11 cellular contexts compared by ENCODE assay signal in the genomic region with DNA sequence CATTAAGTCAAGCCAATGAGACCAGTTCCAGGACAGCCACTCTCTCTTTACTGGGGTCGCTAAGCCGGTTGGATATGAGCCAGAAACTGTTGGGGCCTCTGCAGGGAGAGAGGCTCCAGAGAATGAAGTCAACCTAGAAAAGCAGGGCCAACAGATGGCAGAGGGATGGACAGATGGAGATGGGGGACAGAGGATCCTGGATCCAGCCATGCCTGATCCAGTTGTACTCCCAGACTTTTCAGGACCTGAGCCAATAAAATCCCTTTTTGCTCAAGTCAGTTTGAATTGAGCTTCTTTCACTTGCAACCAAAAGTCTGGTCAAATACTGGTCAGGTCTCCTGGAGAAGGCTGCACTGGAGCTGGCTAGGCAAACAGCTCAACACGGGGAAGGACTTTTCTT. TPM values are rescaled to one million over a fixed set of nuclear protein-coding genes. Genes with fewer than 3 reads are reported as not detected.
A peak's percentile ranks its signal among the peaks of the same experiment; 100 is the strongest.
DNase-seq lines count a peak whose midpoint lies in the region; ATAC-seq and TF ChIP-seq lines count a peak whose summit lies in the region.
"Had no signal": no experiment of that assay in that cellular context is flagged by ENCODE, and none has a peak within 500 bp of the region (broad histone marks: within the 10 kb centered on the region; RNA-seq: fewer than 3 reads in every experiment).

No MANE protein-coding gene starts in this region.

- intact Hi-C loops in activated CD4-positive, alpha-beta T cell treated with anti-CD3 and anti-CD28 coated beads for 36 hours (cut with DNase I, micrococcal nuclease): loop anchor here in 1 of 2 experiments (10.0 kb wide), 1 partner anchor 330 kb away; a partner anchor contains a TSS
- intact Hi-C loops in stomach (cut with DNase I; ENCODE audit: low total_unique reads): no loop called here

- TF ChIP-seq POLR2A in stomach (IDR thresholded peaks at IDR 0.05): no peak

- peaks cover 41% of the 10 kb centered on the region for H3K36me3 Mint-ChIP-seq in activated CD4-positive, alpha-beta T cell treated with anti-CD3 and anti-CD28 coated beads for 36 hours (ENCODE audit: low read depth)
- H3K36me3 Mint-ChIP-seq in activated CD4-positive, alpha-beta memory T cell treated with anti-CD3 and anti-CD28 coated beads, Interleukin-2, amount 10 ng/mL, durations not matched to agents 7 days and 5 days (ENCODE audit: low read depth): peaks cover 51% of the 10 kb centered on the region

- H3K4me1 ChIP-seq in iPS-15b (ENCODE audit: control insufficient read depth, insufficient read depth, low read length) (peaks cover 12% of the 10 kb centered on the region), stomach (peaks cover 37 to 70% (median 60%) of the 10 kb centered on the region in 4 donors)

- H3K27me3 Mint-ChIP-seq in activated CD4-positive, alpha-beta T cell treated with anti-CD3 and anti-CD28 coated beads for 36 hours: peaks cover 6% of the 10 kb centered on the region
- peaks cover 15% of the 10 kb centered on the region for H3K27me3 Mint-ChIP-seq in activated CD4-positive, alpha-beta memory T cell treated with anti-CD3 and anti-CD28 coated beads, Interleukin-2, amount 10 ng/mL, durations not matched to agents 7 days and 5 days

- H3K36me3 ChIP-seq in iPS-15b (ENCODE audit: control insufficient read depth, insufficient read depth, low read length): peaks cover 16% of the 10 kb centered on the region
- peaks cover 0 to 21% (median 10%) of the 10 kb centered on the region in 4 donors for H3K36me3 ChIP-seq in stomach
- H3K36me3 ChIP-seq: right atrium auricular region had no signal

- no peak for TF ChIP-seq EP300 in stomach (IDR thresholded peaks at IDR 0.05)

- H3K27me3 ChIP-seq in iPS-15b (ENCODE audit: control insufficient read depth, insufficient read depth, low read length) (no peaks in the 10 kb centered on the region), stomach (peaks cover 0 to 3% (median 0%) of the 10 kb centered on the region in 3 donors)
- H3K27me3 ChIP-seq: right atrium auricular region had no signal

- H3K4me1 Mint-ChIP-seq in activated CD4-positive, alpha-beta T cell treated with anti-CD3 and anti-CD28 coated beads for 36 hours: peaks cover 39% of the 10 kb centered on the region
- H3K4me1 Mint-ChIP-seq in activated CD4-positive, alpha-beta memory T cell treated with anti-CD3 and anti-CD28 coated beads, Interleukin-2, amount 10 ng/mL, durations not matched to agents 7 days and 5 days: peaks cover 61% of the 10 kb centered on the region

- TF ChIP-seq CTCF in stomach (IDR thresholded peaks at IDR 0.05): no peak

- no peaks in the 10 kb centered on the region for H3K9me3 Mint-ChIP-seq in activated CD4-positive, alpha-beta T cell treated with anti-CD3 and anti-CD28 coated beads for 36 hours (ENCODE audit: low read depth)
- no peaks in the 10 kb centered on the region for H3K9me3 Mint-ChIP-seq in activated CD4-positive, alpha-beta memory T cell treated with anti-CD3 and anti-CD28 coated beads, Interleukin-2, amount 10 ng/mL, durations not matched to agents 7 days and 5 days

- no peak overlapping the region for H3K9ac ChIP-seq in iPS-15b (ENCODE audit: low read depth, low read length)

- peak overlapping the region; percentile 89 for H3K4me3 Mint-ChIP-seq in activated CD4-positive, alpha-beta T cell treated with anti-CD3 and anti-CD28 coated beads for 36 hours
- peak overlapping the region; percentile 31 for H3K4me3 Mint-ChIP-seq in activated CD4-positive, alpha-beta memory T cell treated with anti-CD3 and anti-CD28 coated beads, Interleukin-2, amount 10 ng/mL, durations not matched to agents 7 days and 5 days

- H3K27ac ChIP-seq in stomach: peak overlapping the region; percentile 82 to 94 (median 86)
- H3K27ac ChIP-seq: right atrium auricular region had no signal

- WGBS in stomach, 5 donors: 26 to 54% (median 42%) methylated on average over 3 of the region's 3 CpGs

- H3K4me3 ChIP-seq in iPS-15b (ENCODE audit: low read depth, low read length) (peak overlapping the region; percentile 90), stomach (peak overlapping the region in 1 of 4 donors; percentile 79)
- H3K4me3 ChIP-seq: right atrium auricular region had no signal

- ATAC-seq in activated CD4-positive, alpha-beta T cell treated with anti-CD3 and anti-CD28 coated beads for 36 hours: no peak
- ATAC-seq in HG03457 (IDR thresholded peaks at IDR 0.05; ENCODE audit: unreplicated experiment): no peak
- ATAC-seq: stimulated activated naive B cell treated with anti-CD40 and anti-IgM and Interleukin-4, amounts not matched to agents 10 μg/mL and 1 μg/mL and 100 μg/mL, for 72 hours had no signal

- H3K27ac Mint-ChIP-seq in activated CD4-positive, alpha-beta T cell treated with anti-CD3 and anti-CD28 coated beads for 36 hours: no peak overlapping the region
- no peak overlapping the region for H3K27ac Mint-ChIP-seq in activated CD4-positive, alpha-beta memory T cell treated with anti-CD3 and anti-CD28 coated beads, Interleukin-2, amount 10 ng/mL, durations not matched to agents 7 days and 5 days
- H3K27ac Mint-ChIP-seq: stimulated activated naive B cell treated with anti-CD40 and anti-IgM and Interleukin-4, amounts not matched to agents 10 μg/mL and 1 μg/mL and 100 μg/mL, for 72 hours had no signal

- POLR2A ChIA-PET in activated CD4-positive, alpha-beta T cell treated with anti-CD3 and anti-CD28 coated beads for 36 hours (lab: Charles Lee): interaction anchor here (0.6 kb wide), 1 partner anchor 18 kb away, joined by 4 read pairs; no protein-coding TSS in a partner anchor
- POLR2A ChIA-PET in activated CD4-positive, alpha-beta memory T cell treated with anti-CD3 and anti-CD28 coated beads, Interleukin-2, amount 10 ng/mL, durations not matched to agents 7 days and 5 days (lab: Charles Lee): interaction anchor here (1.0 to 1.9 kb wide), 3 partner anchors 11 to 831 kb away, joined by 4 to 6 read pairs (median 5); a partner anchor contains a TSS

- DNase-seq in activated CD4-positive, alpha-beta T cell treated with anti-CD3 and anti-CD28 coated beads for 36 hours: no peak
- DNase-seq in activated CD4-positive, alpha-beta T cell treated with anti-CD3 and anti-CD28 coated beads, Interleukin-2, amount 50 U/mL, for 4 hours: no peak
- DNase-seq in activated CD4-positive, alpha-beta memory T cell treated with anti-CD3 and anti-CD28 coated beads, Interleukin-2, amount 10 ng/mL, durations not matched to agents 7 days and 5 days: no peak
- DNase-seq in stomach (no peak), OCI-M2 (lab: John Stamatoyannopoulos, UW; ENCODE audit: unreplicated experiment) (no peak), GM03348 (ENCODE audit: low spot score) (no peak)
- DNase-seq: NCI-H1092; stimulated activated naive B cell treated with anti-CD40 and anti-IgM and Interleukin-4, amounts not matched to agents 10 μg/mL and 1 μg/mL and 100 μg/mL, for 72 hours had no signal

- H3K9me3 ChIP-seq in iPS-15b (ENCODE audit: control insufficient read depth, insufficient read depth, low read length) (no peaks in the 10 kb centered on the region), stomach (no peaks in the 10 kb centered on the region)
- H3K9me3 ChIP-seq: right atrium auricular region had no signal

- CTCF ChIA-PET in activated CD4-positive, alpha-beta T cell treated with anti-CD3 and anti-CD28 coated beads for 36 hours (lab: Charles Lee): interaction anchor here (0.7 to 1.8 kb wide), 2 partner anchors 112 to 120 kb away, joined by 3 to 4 read pairs; no protein-coding TSS in a partner anchor
- CTCF ChIA-PET in activated CD4-positive, alpha-beta memory T cell treated with anti-CD3 and anti-CD28 coated beads, Interleukin-2, amount 10 ng/mL, durations not matched to agents 7 days and 5 days (lab: Charles Lee): interaction anchor here (1.4 to 4.0 kb wide), 3 partner anchors 11 to 75 kb away, joined by 3 to 19 read pairs (median 5); no protein-coding TSS in a partner anchor

RNA-seq across cellular contexts. Expression of a gene that starts 2.2 kb away (rescaled TPM):
- 10 to 100 TPM; 78.4 to 80.6 TPM for total RNA-seq in activated CD4-positive, alpha-beta T cell treated with anti-CD3 and anti-CD28 coated beads for 36 hours
- total RNA-seq in activated CD4-positive, alpha-beta memory T cell treated with anti-CD3 and anti-CD28 coated beads, Interleukin-2, amount 10 ng/mL, durations not matched to agents 7 days and 5 days: 100 to 1,000 TPM; 114 to 115 TPM
- 100 to 1,000 TPM in 1 of 5 donors, 10 to 100 TPM in 4; 25.7 to 347 (median 67.9) TPM for total RNA-seq in stomach
- 10 to 100 TPM; 20.0 to 77.5 (median 70.1) TPM for polyA plus RNA-seq in stomach
